Comparison of ENCODE assay signal across 11 cellular contexts in the genomic region with DNA sequence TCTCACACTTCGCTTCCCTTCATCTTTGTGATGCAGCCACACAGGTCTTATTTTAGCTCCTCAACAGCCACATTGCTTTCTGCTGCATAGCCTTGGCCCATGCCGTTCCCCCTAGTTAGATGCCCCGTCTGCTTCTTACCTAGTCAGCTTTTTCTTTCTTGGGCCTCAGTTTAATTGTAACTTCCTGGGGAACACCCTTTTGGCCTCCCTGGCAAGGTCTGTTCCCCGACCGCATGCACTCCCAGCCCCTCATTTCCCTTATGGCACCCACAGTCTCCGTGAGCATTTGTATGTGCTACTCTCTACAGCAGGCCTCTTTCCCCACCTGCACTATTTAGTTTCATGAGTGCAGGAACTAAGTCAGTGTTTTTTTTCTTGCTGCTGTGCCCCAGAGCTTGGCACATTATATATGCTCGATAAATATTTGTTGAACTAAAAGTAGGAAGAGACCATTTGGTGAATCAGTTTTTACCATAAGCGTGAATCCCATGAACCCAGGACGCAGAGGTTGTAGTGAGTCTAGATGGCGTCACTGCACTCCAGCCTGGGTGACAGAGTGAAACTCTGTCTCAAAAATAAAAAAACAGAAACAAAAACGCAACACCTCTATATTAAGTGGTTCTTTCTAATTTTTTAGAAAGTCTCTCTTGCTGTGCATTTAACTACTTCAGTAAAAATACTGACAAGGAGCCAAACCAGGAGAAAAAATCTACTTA. TPM values are rescaled to one million over a fixed set of nuclear protein-coding genes. Genes with fewer than 3 reads are reported as not detected.
A peak's percentile ranks its signal among the peaks of the same experiment; 100 is the strongest.
DNase-seq lines count a peak whose midpoint lies in the region; ATAC-seq and TF ChIP-seq lines count a peak whose summit lies in the region.
"Had no signal": no experiment of that assay in that cellular context is flagged by ENCODE, and none has a peak within 500 bp of the region (broad histone marks: within the 10 kb centered on the region; RNA-seq: fewer than 3 reads in every experiment).

No MANE protein-coding gene starts in this region.

- H3K9me3 ChIP-seq in KOPT-K1 (ENCODE audit: insufficient read depth, low read length, poor library complexity, severe bottlenecking) = no peaks in the 10 kb centered on the region
- H3K9me3 ChIP-seq in prostate gland = no peaks in the 10 kb centered on the region
- H3K9me3 ChIP-seq: A549 had no signal

- no peak for TF ChIP-seq POLR2A in prostate gland (IDR thresholded peaks at IDR 0.05)

- H3K4me3 Mint-ChIP-seq in activated naive CD8-positive, alpha-beta T cell treated with anti-CD3 and anti-CD28 coated beads for 36 hours = peak overlapping the region; percentile 58
- H3K4me3 Mint-ChIP-seq in stimulated activated memory B cell treated with anti-CD40 and anti-IgM and Interleukin-4, amounts not matched to agents 10 μg/mL and 1 μg/mL and 100 μg/mL, for 72 hours = peak overlapping the region; percentile 67

- DNase-seq in activated CD4-positive, alpha-beta T cell treated with anti-CD3 and anti-CD28 coated beads for 4 hours = peak; percentile 18 to 31
- DNase-seq in activated CD4-positive, alpha-beta T cell treated with anti-CD3 and anti-CD28 coated beads for 1 hour = no peak
- DNase-seq in activated naive CD8-positive, alpha-beta T cell treated with anti-CD3 and anti-CD28 coated beads for 36 hours = no peak
- DNase-seq in pons (ENCODE audit: low spot score) (no peak), NCI-H1092 (lab: John Stamatoyannopoulos, UW) (no peak), prostate gland (ENCODE audit: low spot score) (no peak)
- DNase-seq: cortex of kidney, NCI-H187 had no signal

- peak overlapping the region; percentile 57 for H3K27ac ChIP-seq in KOPT-K1 (ENCODE audit: low read depth, low read length, poor library complexity, severe bottlenecking)
- H3K27ac ChIP-seq in prostate gland = no peak overlapping the region
- H3K27ac ChIP-seq: A549 had no signal

- H3K36me3 Mint-ChIP-seq in activated naive CD8-positive, alpha-beta T cell treated with anti-CD3 and anti-CD28 coated beads for 36 hours = peaks cover 23% of the 10 kb centered on the region
- H3K36me3 Mint-ChIP-seq in stimulated activated memory B cell treated with anti-CD40 and anti-IgM and Interleukin-4, amounts not matched to agents 10 μg/mL and 1 μg/mL and 100 μg/mL, for 72 hours = no peaks in the 10 kb centered on the region

- ATAC-seq in stimulated activated memory B cell treated with anti-CD40 and anti-IgM and Interleukin-4, amounts not matched to agents 10 μg/mL and 1 μg/mL and 100 μg/mL, for 72 hours = peak; percentile 72
- ATAC-seq: A549 had no signal

- no peaks in the 10 kb centered on the region for H3K27me3 ChIP-seq in prostate gland (replicated peaks; ENCODE audit: insufficient read depth)

- peaks cover 77% of the 10 kb centered on the region for H3K4me1 Mint-ChIP-seq in activated naive CD8-positive, alpha-beta T cell treated with anti-CD3 and anti-CD28 coated beads for 36 hours
- H3K4me1 Mint-ChIP-seq in stimulated activated memory B cell treated with anti-CD40 and anti-IgM and Interleukin-4, amounts not matched to agents 10 μg/mL and 1 μg/mL and 100 μg/mL, for 72 hours = peaks cover 85% of the 10 kb centered on the region

- H3K4me1 ChIP-seq in prostate gland (replicated peaks) = peaks cover 14% of the 10 kb centered on the region

- H3K27me3 Mint-ChIP-seq in activated naive CD8-positive, alpha-beta T cell treated with anti-CD3 and anti-CD28 coated beads for 36 hours = no peaks in the 10 kb centered on the region
- no peaks in the 10 kb centered on the region for H3K27me3 Mint-ChIP-seq in stimulated activated memory B cell treated with anti-CD40 and anti-IgM and Interleukin-4, amounts not matched to agents 10 μg/mL and 1 μg/mL and 100 μg/mL, for 72 hours

- H3K9me3 Mint-ChIP-seq in activated naive CD8-positive, alpha-beta T cell treated with anti-CD3 and anti-CD28 coated beads for 36 hours = no peaks in the 10 kb centered on the region
- H3K9me3 Mint-ChIP-seq in stimulated activated memory B cell treated with anti-CD40 and anti-IgM and Interleukin-4, amounts not matched to agents 10 μg/mL and 1 μg/mL and 100 μg/mL, for 72 hours = no peaks in the 10 kb centered on the region

- no peak for TF ChIP-seq CTCF in prostate gland (IDR thresholded peaks at IDR 0.05)

- peak overlapping the region; percentile 87 for H3K27ac Mint-ChIP-seq in activated naive CD8-positive, alpha-beta T cell treated with anti-CD3 and anti-CD28 coated beads for 36 hours
- peak overlapping the region; percentile 93 for H3K27ac Mint-ChIP-seq in stimulated activated memory B cell treated with anti-CD40 and anti-IgM and Interleukin-4, amounts not matched to agents 10 μg/mL and 1 μg/mL and 100 μg/mL, for 72 hours

- intact Hi-C loops in prostate gland (cut with DNase I) = no loop called here

- H3K36me3 ChIP-seq in KOPT-K1 (ENCODE audit: insufficient read depth, low read length) = peaks cover 8% of the 10 kb centered on the region; the same call in 1 of the 2 replicates
- no peaks in the 10 kb centered on the region for H3K36me3 ChIP-seq in prostate gland

- WGBS in prostate gland = 81% methylated on average over 11 of the region's 11 CpGs

- no peak overlapping the region for H3K4me3 ChIP-seq in prostate gland
- H3K4me3 ChIP-seq: A549 had no signal

RNA-seq across cellular contexts. Expression of a gene that starts 38.5 kb away (rescaled TPM):
- total RNA-seq in activated naive CD8-positive, alpha-beta T cell treated with anti-CD3 and anti-CD28 coated beads for 36 hours = 10 to 100 TPM; 35.9 to 37.5 TPM
- 100 to 1,000 TPM in 1 of 2 donors, 10 to 100 TPM in 1; 43.8 to 118 TPM for total RNA-seq in prostate gland

Comparison
In these comparisons a context has a peak if more than half of its experiments do, and no peak if none do; other contexts are left out.
1. DNase-seq: peak in activated CD4-positive, alpha-beta T cell treated with anti-CD3 and anti-CD28 coated beads for 4 hours (2 of 2); none in activated CD4-positive, alpha-beta T cell treated with anti-CD3 and anti-CD28 coated beads for 1 hour (single experiment), activated naive CD8-positive, alpha-beta T cell treated with anti-CD3 and anti-CD28 coated beads for 36 hours (single experiment), pons (single experiment), NCI-H1092 (single experiment) and prostate gland (single experiment).